In genomic region chr19:30968210-30968609, GRCh38 we compare ENCODE assay signal across 16 cellular contexts.
DNase-seq lines count a peak whose midpoint lies in the region; ATAC-seq and TF ChIP-seq lines count a peak whose summit lies in the region.
"Had no signal": no experiment of that assay in that cellular context is flagged by ENCODE, and none has a peak within 500 bp of the region (broad histone marks: within the 10 kb centered on the region; RNA-seq: fewer than 3 reads in every experiment).

No MANE protein-coding gene starts in this region.

- peak; percentile 24; the same call in 1 of the 2 replicates for ATAC-seq in WTC11
- no peak for ATAC-seq in T-cell (replicated peaks in 1 of 4)
- no peak for ATAC-seq in GM19324 (IDR thresholded peaks at IDR 0.05; ENCODE audit: low FRiP score, unreplicated experiment)
- ATAC-seq: activated T-cell treated with anti-CD3 and anti-CD28 coated beads, Interleukin-2, amount 50 U/mL, for 4 hours had no signal

- no peak overlapping the region for H3K4me3 ChIP-seq in Karpas-422 (ENCODE audit: low read length)
- H3K4me3 ChIP-seq: hepatocyte, spleen had no signal

- no peak overlapping the region for H2AFZ ChIP-seq in Karpas-422 (ENCODE audit: low read length)
- H2AFZ ChIP-seq: hepatocyte, parathyroid adenoma had no signal

- H3K36me3 ChIP-seq in Karpas-422 (ENCODE audit: insufficient read depth, low read length): no peaks in the 10 kb centered on the region
- H3K36me3 ChIP-seq: spleen had no signal

- no peaks in the 10 kb centered on the region for H3K4me1 Mint-ChIP-seq in WTC11
- no peaks in the 10 kb centered on the region for H3K4me1 Mint-ChIP-seq in osteocyte (ENCODE audit: unreplicated experiment)
- no peaks in the 10 kb centered on the region for H3K4me1 Mint-ChIP-seq in T-cell

- H3K36me3 Mint-ChIP-seq in WTC11: no peaks in the 10 kb centered on the region
- H3K36me3 Mint-ChIP-seq in osteocyte (ENCODE audit: unreplicated experiment): no peaks in the 10 kb centered on the region
- no peaks in the 10 kb centered on the region for H3K36me3 Mint-ChIP-seq in T-cell

- no peak overlapping the region for H3K9ac ChIP-seq in Karpas-422 (ENCODE audit: low read length)
- H3K9ac ChIP-seq: parathyroid adenoma had no signal

- TF ChIP-seq CTCF in WTC11 (IDR thresholded peaks at IDR 0.05): no peak
- peak; percentile 11 for TF ChIP-seq CTCF in osteocyte (IDR thresholded peaks at IDR 0.05)

- H3K4me2 ChIP-seq in Karpas-422 (ENCODE audit: low read depth, low read length, poor library complexity, severe bottlenecking): no peak overlapping the region
- H3K4me2 ChIP-seq: hepatocyte had no signal

- H3K9me3 ChIP-seq in Karpas-422 (ENCODE audit: low read length): no peaks in the 10 kb centered on the region

- DNase-seq in NCI-H82 (lab: John Stamatoyannopoulos, UW) (peak; percentile 20), NCI-H82 treated with DMSO at 0.1 percent for 48 hours (lab: John Stamatoyannopoulos, UW; ENCODE audit: unreplicated experiment) (no peak), Karpas-422 (peak; percentile 43), WTC11 (ENCODE audit: low spot score) (peak; percentile 19), osteocyte (ENCODE audit: extremely low spot score, unreplicated experiment) (no peak), T-cell (no peak), NCI-H1436 (lab: John Stamatoyannopoulos, UW) (no peak)
- DNase-seq: activated T-cell treated with anti-CD3 and anti-CD28 coated beads, Interleukin-2, amount 50 U/mL, for 4 hours; effector CD4-positive, alpha-beta T cell; NCI-H1930; NCI-H526; spleen had no signal

- H3K4me1 ChIP-seq in Karpas-422 (ENCODE audit: low read length): no peaks in the 10 kb centered on the region
- H3K4me1 ChIP-seq: parathyroid adenoma, spleen had no signal

- H3K9me3 Mint-ChIP-seq in WTC11 (peaks cover 9% of the 10 kb centered on the region; the same call in 1 of the 2 replicates), osteocyte (ENCODE audit: unreplicated experiment) (no peaks in the 10 kb centered on the region), T-cell (peaks cover 0 to 4% (median 0%) of the 10 kb centered on the region in 3 donors)
- H3K9me3 Mint-ChIP-seq: activated T-cell treated with anti-CD3 and anti-CD28 coated beads, Interleukin-2, amount 50 U/mL, for 4 hours; stimulated activated naive CD8-positive, alpha-beta T cell treated with anti-CD3 and anti-CD28 coated beads, Interleukin-15, Interleukin-2, amounts not matched to agents 100 ng/mL and 50 ng/mL, for 24 hours had no signal

- CTCF ChIA-PET in WTC11 (lab: Charles Lee): interaction anchor here (0.8 to 0.9 kb wide), 2 partner anchors 14 to 183 kb away, joined by 3 read pairs; no protein-coding TSS in a partner anchor
- CTCF ChIA-PET in T-cell (lab: Charles Lee): no interaction called here

- POLR2A ChIA-PET in WTC11 (lab: Charles Lee): no interaction called here
- POLR2A ChIA-PET in T-cell (lab: Charles Lee): no interaction called here

- no peaks in the 10 kb centered on the region for H3K27me3 ChIP-seq in Karpas-422 (ENCODE audit: low read length)
- H3K27me3 ChIP-seq: hepatocyte, spleen had no signal

- no peaks in the 10 kb centered on the region for H3K9me2 ChIP-seq in Karpas-422 (replicated peaks; ENCODE audit: insufficient read depth, low read length)

- H3K4me3 Mint-ChIP-seq in WTC11 (no peak overlapping the region), osteocyte (ENCODE audit: unreplicated experiment) (no peak overlapping the region), T-cell (no peak overlapping the region)
- H3K4me3 Mint-ChIP-seq: activated T-cell treated with anti-CD3 and anti-CD28 coated beads, Interleukin-2, amount 50 U/mL, for 4 hours; stimulated activated naive CD8-positive, alpha-beta T cell treated with anti-CD3 and anti-CD28 coated beads, Interleukin-15, Interleukin-2, amounts not matched to agents 100 ng/mL and 50 ng/mL, for 24 hours had no signal

- H3K27ac Mint-ChIP-seq in WTC11: no peak overlapping the region
- H3K27ac Mint-ChIP-seq in osteocyte (ENCODE audit: unreplicated experiment): no peak overlapping the region
- no peak overlapping the region for H3K27ac Mint-ChIP-seq in T-cell
- H3K27ac Mint-ChIP-seq: stimulated activated naive CD8-positive, alpha-beta T cell treated with anti-CD3 and anti-CD28 coated beads, Interleukin-15, Interleukin-2, amounts not matched to agents 100 ng/mL and 50 ng/mL, for 24 hours had no signal

- no peaks in the 10 kb centered on the region for H3K27me3 Mint-ChIP-seq in WTC11 (ENCODE audit: low read depth)
- H3K27me3 Mint-ChIP-seq in osteocyte (ENCODE audit: unreplicated experiment): no peaks in the 10 kb centered on the region
- peaks cover 4 to 7% of the 10 kb centered on the region in 2 donors for H3K27me3 Mint-ChIP-seq in T-cell
- H3K27me3 Mint-ChIP-seq: stimulated activated naive CD8-positive, alpha-beta T cell treated with anti-CD3 and anti-CD28 coated beads, Interleukin-15, Interleukin-2, amounts not matched to agents 100 ng/mL and 50 ng/mL, for 24 hours had no signal

- no peak overlapping the region for H3K27ac ChIP-seq in Karpas-422 (ENCODE audit: low read length)
- H3K27ac ChIP-seq: hepatocyte, parathyroid adenoma, spleen had no signal

- no peaks in the 10 kb centered on the region for H3K79me2 ChIP-seq in Karpas-422 (ENCODE audit: low read length)
- H3K79me2 ChIP-seq: hepatocyte, parathyroid adenoma had no signal

- H4K20me1 ChIP-seq in Karpas-422 (ENCODE audit: insufficient read depth, low read depth, low read length): no peaks in the 10 kb centered on the region

TF ChIP-seq in WTC11, 78 proteins besides CTCF, POLR2A, EP300 and RAD21:
- no peak for TF ChIP-seq FOXP1 (CRISPR knock-in tag; IDR thresholded peaks at IDR 0.05; ENCODE audit: borderline replicate concordance)
- TF ChIP-seq MAX (CRISPR knock-in tag; IDR thresholded peaks at IDR 0.05): no peak
- no peak for TF ChIP-seq ZNF671 (CRISPR knock-in tag; IDR thresholded peaks at IDR 0.05)
- TF ChIP-seq ZNF512 (CRISPR knock-in tag; IDR thresholded peaks at IDR 0.05; ENCODE audit: borderline replicate concordance): no peak
- no peak for TF ChIP-seq TEAD1 (CRISPR knock-in tag; IDR thresholded peaks at IDR 0.05)

Comparison
In these comparisons a context has a peak if more than half of its experiments do, and no peak if none do; other contexts are left out.
1. DNase-seq: peak in NCI-H82 (single experiment), Karpas-422 (single experiment) and WTC11 (single experiment); none in NCI-H82 treated with DMSO at 0.1 percent for 48 hours (single experiment), osteocyte (single experiment), T-cell (0 of 34) and NCI-H1436 (single experiment).